9 cellular contexts compared by ENCODE assay signal in genomic region chr3:100603449-100603848, GRCh38. TPM values are rescaled to one million over a fixed set of nuclear protein-coding genes. Genes with fewer than 3 reads are reported as not detected.
DNase-seq lines count a peak whose midpoint lies in the region; ATAC-seq, FAIRE-seq and TF ChIP-seq lines count a peak whose summit lies in the region.
"Had no signal": no experiment of that assay in that cellular context is flagged by ENCODE, and none has a peak within 500 bp of the region (broad histone marks: within the 10 kb centered on the region; RNA-seq: fewer than 3 reads in every experiment).

No MANE protein-coding gene starts in this region.

- H3K4ac ChIP-seq in H1 (replicated peaks; ENCODE audit: insufficient read length, low read depth, low read length): no peak overlapping the region

- H3K4me2 ChIP-seq in H1 (ENCODE audit: insufficient read depth in 1 of 2, low read depth in 2 of 2, low read length in 2 of 2): no peak overlapping the region

- H4K5ac ChIP-seq in H1 (ENCODE audit: insufficient read length, low read depth, low read length): no peak overlapping the region

- DNase-seq in BE2C (peak; percentile 19), GM12892 (ENCODE audit: insufficient read length) (no peak), RKO (ENCODE audit: low spot score) (peak; percentile 65), H1 (ENCODE audit: low read depth in 1 of 2, low spot score in 2 of 2) (no peak), non-pigmented ciliary epithelial cell (ENCODE audit: low read depth) (peak; percentile 6), ovary (no peak)

- H3K27ac ChIP-seq in H1 (ENCODE audit: low read depth, low read length) (no peak overlapping the region), ovary (no peak overlapping the region)

- H2AK5ac ChIP-seq in H1 (ENCODE audit: low read depth, low read length): no peak overlapping the region

- no peak overlapping the region for H2BK12ac ChIP-seq in H1 (ENCODE audit: low read depth, low read length)

- CTCF ChIA-PET in H1 (lab: Charles Lee; ENCODE audit: partially characterized antibody): interaction anchor here (0.6 to 7.7 kb wide), 16 partner anchors 13 to 921 kb away, joined by 3 to 62 read pairs (median 3); no protein-coding TSS in a partner anchor

- peak; percentile 64 for TF ChIP-seq CTCF in BE2C (IDR thresholded peaks at IDR 0.05; ENCODE audit: low read depth, low read length)
- TF ChIP-seq CTCF in H1 (IDR thresholded peaks at IDR 0.05; ENCODE audit: control extremely low read depth in 1 of 3, insufficient read depth in 1 of 3, low read depth in 1 of 3, low read length in 3 of 3): peak in 2 of 3 experiments; percentile 30 to 57; a peak in 2 of 4 replicates
- no peak for TF ChIP-seq CTCF in ovary (IDR thresholded peaks at IDR 0.05)

- POLR2A ChIA-PET in H1 (lab: Charles Lee; ENCODE audit: partially characterized antibody): interaction anchor here (0.7 kb wide), 1 partner anchor 202 kb away, joined by 3 read pairs; the partner anchor contains the start of genes LNP1 and TOMM70

- TF ChIP-seq EP300 in H1 (IDR thresholded peaks at IDR 0.05; ENCODE audit: borderline replicate concordance in 1 of 2, low read depth in 2 of 2, low read length in 2 of 2) (no peak), ovary (IDR thresholded peaks at IDR 0.05) (no peak)

- H4K91ac ChIP-seq in H1 (replicated peaks; ENCODE audit: insufficient read length, low read length): no peak overlapping the region

- TF ChIP-seq POLR2A in GM12892 (IDR thresholded peaks at IDR 0.05; ENCODE audit: low read depth, low read length) (no peak), H1 (IDR thresholded peaks at IDR 0.05; ENCODE audit: control extremely low read depth in 1 of 2, low read depth in 2 of 2, low read length in 2 of 2) (no peak), ovary (IDR thresholded peaks at IDR 0.05) (no peak)

- no peak overlapping the region for H3K14ac ChIP-seq in H1 (ENCODE audit: insufficient read length)

- H4K8ac ChIP-seq in H1 (ENCODE audit: extremely low read depth, insufficient read depth, low read length): no peak overlapping the region

- H3K23me2 ChIP-seq in H1 (ENCODE audit: low read depth, low read length): no peaks in the 10 kb centered on the region

- H3K9me3 ChIP-seq in BE2C: no peaks in the 10 kb centered on the region
- peaks cover 0 to 3% of the 10 kb centered on the region in 2 experiments; a peak in 1 of 4 replicates for H3K9me3 ChIP-seq in H1 (ENCODE audit: insufficient read depth in 2 of 2, low read depth in 1 of 2, low read length in 1 of 2)
- H3K9me3 ChIP-seq in ovary: no peaks in the 10 kb centered on the region

- H3K36me3 ChIP-seq in BE2C (no peaks in the 10 kb centered on the region), H1 (ENCODE audit: control insufficient read depth in 2 of 4, insufficient read depth in 4 of 4, low read length in 3 of 4) (no peaks in the 10 kb centered on the region), ovary (no peaks in the 10 kb centered on the region)

- no peak overlapping the region for H3K23ac ChIP-seq in H1 (ENCODE audit: insufficient read length)

- intact Hi-C loops in ovary (cut with DNase I): no loop called here

- no peak overlapping the region for H3K9ac ChIP-seq in H1 (replicated peaks in 1 of 4; ENCODE audit: extremely low read depth in 1 of 4, low read depth in 3 of 4, low read length in 3 of 4)

- H3K4me1 ChIP-seq in BE2C: peaks cover 6% of the 10 kb centered on the region
- H3K4me1 ChIP-seq in H1 (replicated peaks in 1 of 4; ENCODE audit: control insufficient read depth in 3 of 4, insufficient read depth in 4 of 4, low read length in 3 of 4): peaks cover 0 to 2% (median 2%) of the 10 kb centered on the region in 4 experiments; a peak in 4 of 7 replicates
- no peaks in the 10 kb centered on the region for H3K4me1 ChIP-seq in ovary (ENCODE audit: insufficient read depth)

- no peak overlapping the region for H2BK5ac ChIP-seq in H1 (ENCODE audit: low read depth, low read length)

- H3K79me2 ChIP-seq in H1 (ENCODE audit: control insufficient read depth in 1 of 2, insufficient read depth in 2 of 2, low read length in 2 of 2): no peaks in the 10 kb centered on the region

- H3K18ac ChIP-seq in H1 (ENCODE audit: extremely low read depth, low read length): no peak overlapping the region

- H3K27me3 ChIP-seq in BE2C: peaks cover 6% of the 10 kb centered on the region; the same call in 1 of the 2 replicates
- H3K27me3 ChIP-seq in H1 (replicated peaks in 1 of 4; ENCODE audit: control insufficient read depth in 3 of 4, extremely low read depth in 1 of 4, insufficient read depth in 3 of 4, low read length in 3 of 4): no peaks in the 10 kb centered on the region
- no peaks in the 10 kb centered on the region for H3K27me3 ChIP-seq in ovary

- FAIRE-seq in GM12892 (lab: Jason Lieb, UNC) (peak; percentile 44), H1 (lab: Jason Lieb, UNC) (peak; percentile 68)

- H3K4me3 ChIP-seq in BE2C (ENCODE audit: low read depth, low read length) (no peak overlapping the region), H1 (ENCODE audit: extremely low read depth in 1 of 4, insufficient read depth in 2 of 4, low read depth in 3 of 4, low read length in 4 of 4) (no peak overlapping the region), ovary (no peak overlapping the region)

- no peak overlapping the region for H2BK15ac ChIP-seq in H1 (ENCODE audit: low read length)

- no peaks in the 10 kb centered on the region for H3K79me1 ChIP-seq in H1 (ENCODE audit: low read depth, low read length)

- H4K20me1 ChIP-seq in H1 (replicated peaks in 1 of 2; ENCODE audit: control insufficient read depth in 1 of 2, insufficient read depth in 2 of 2, low read length in 2 of 2): no peaks in the 10 kb centered on the region

- WGBS in H1 (ENCODE audit: extremely low coverage in 1 of 2, insufficient coverage in 1 of 2, insufficient read length in 1 of 2, insufficient replicate concordance in 2 of 2, low coverage in 1 of 2, low lambda C conversion rate in 2 of 2, missing lambda C conversion rate in 1 of 2), 2 experiments: 62% methylated on average over 5 of the region's 5 CpGs; no CpG with 5 or more reads in 1 of the 2 experiments
- 31 to 41% (median 34%) methylated on average over 5 of the region's 5 CpGs for WGBS in ovary, 3 donors

- H2AFZ ChIP-seq in H1 (ENCODE audit: low read length): peak overlapping the region; percentile 93

- H2BK20ac ChIP-seq in H1 (ENCODE audit: low read length): no peak overlapping the region

- H3K56ac ChIP-seq in H1 (replicated peaks; ENCODE audit: insufficient read length, low read depth, low read length): no peak overlapping the region

- TF ChIP-seq RAD21 in H1 (IDR thresholded peaks at IDR 0.05 in 1 of 2, conservative IDR thresholded peaks at IDR 0.05 in 1 of 2; ENCODE audit: low read depth in 2 of 2, low read length in 2 of 2): peak; percentile 50 to 59

- peak; percentile 33 for ATAC-seq in HG03025 (IDR thresholded peaks at IDR 0.05; ENCODE audit: low FRiP score, unreplicated experiment)
- ATAC-seq in HG02970 (IDR thresholded peaks at IDR 0.05; ENCODE audit: low FRiP score, unreplicated experiment): no peak

- H2BK120ac ChIP-seq in H1 (replicated peaks; ENCODE audit: low read depth, low read length): no peak overlapping the region

TF ChIP-seq in H1, 55 proteins besides CTCF, POLR2A, EP300 and RAD21 (continues in another document):
- no peak for TF ChIP-seq SUZ12 (IDR thresholded peaks at IDR 0.05; ENCODE audit: low read length)
- TF ChIP-seq, protein P1, sequence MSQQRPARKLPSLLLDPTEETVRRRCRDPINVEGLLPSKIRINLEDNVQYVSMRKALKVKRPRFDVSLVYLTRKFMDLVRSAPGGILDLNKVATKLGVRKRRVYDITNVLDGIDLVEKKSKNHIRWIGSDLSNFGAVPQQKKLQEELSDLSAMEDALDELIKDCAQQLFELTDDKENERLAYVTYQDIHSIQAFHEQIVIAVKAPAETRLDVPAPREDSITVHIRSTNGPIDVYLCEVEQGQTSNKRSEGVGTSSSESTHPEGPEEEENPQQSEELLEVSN (IDR thresholded peaks at IDR 0.05): no peak
- TF ChIP-seq CHD2 (IDR thresholded peaks at IDR 0.05; ENCODE audit: low read length): no peak
- TF ChIP-seq RFX5 (IDR thresholded peaks at IDR 0.05; ENCODE audit: borderline replicate concordance, low read depth, low read length): no peak
- TF ChIP-seq CHD1 (IDR thresholded peaks at IDR 0.05; ENCODE audit: low read depth, low read length): no peak
- TF ChIP-seq SP4 (IDR thresholded peaks at IDR 0.05; ENCODE audit: low read length): no peak
- TF ChIP-seq CBX8 (IDR thresholded peaks at IDR 0.05; ENCODE audit: borderline replicate concordance, low read depth, low read length): no peak
- no peak for TF ChIP-seq JUN (IDR thresholded peaks at IDR 0.05; ENCODE audit: low read depth, low read length)

RNA-seq across cellular contexts. Expression of gene ADGRG7, which starts 6.0 kb away (rescaled TPM):
- polyA plus RNA-seq in BE2C (2012; ENCODE audit: insufficient read depth, insufficient read length, low read depth): not detected
- not detected for polyA plus RNA-seq in GM12892 (2012; ENCODE audit: missing spikeins)
- not detected in 2 replicates for total RNA-seq in H1 (2021; fragmentation: NEBNext Ultra II Directional; extraction: Animal tissue kit (Norgen Biotek cat#: 25700))
- polyA plus RNA-seq in H1 (2011; rRNA removed): not detected in 2 replicates
- not detected for polyA plus RNA-seq in H1 (2011; cell fraction: cytosol; rRNA removed)
- polyA plus RNA-seq in H1 (2011; cell fraction: nucleus; rRNA removed): not detected
- polyA plus RNA-seq in H1 (2012, experiment 1 of 2): not detected in 4 replicates
- polyA plus RNA-seq in H1 (2012, experiment 2 of 2): not detected
- not detected for polyA plus RNA-seq in H1 (2013, experiment 1 of 2)
- polyA plus RNA-seq in H1 (2013, experiment 2 of 2): not detected
- not detected in 2 replicates for polyA minus RNA-seq in H1 (2011; rRNA and poly(A)+ RNA removed)
- not detected for polyA minus RNA-seq in H1 (2011; cell fraction: cytosol; rRNA and poly(A)+ RNA removed)
- not detected for polyA minus RNA-seq in H1 (2011; cell fraction: nucleus; rRNA and poly(A)+ RNA removed)
- total RNA-seq in ovary: not detected
- polyA plus RNA-seq in ovary: not detected
- total RNA-seq: T-helper 2 cell treated with Interferon-gamma antibody and Interleukin-4, amounts not matched to agents 100 ng/mL and 5 ng/mL, for 36 hours had no signal

Comparison
In these comparisons a context has a peak if more than half of its experiments do, and no peak if none do; other contexts are left out.
1. DNase-seq: peak in BE2C (single experiment), RKO (single experiment) and non-pigmented ciliary epithelial cell (single experiment); none in GM12892 (single experiment), H1 (0 of 2) and ovary (0 of 5).
2. CTCF ChIP-seq: peak in BE2C (single experiment) and H1 (2 of 3); none in ovary (0 of 3).